In the genomic region with DNA sequence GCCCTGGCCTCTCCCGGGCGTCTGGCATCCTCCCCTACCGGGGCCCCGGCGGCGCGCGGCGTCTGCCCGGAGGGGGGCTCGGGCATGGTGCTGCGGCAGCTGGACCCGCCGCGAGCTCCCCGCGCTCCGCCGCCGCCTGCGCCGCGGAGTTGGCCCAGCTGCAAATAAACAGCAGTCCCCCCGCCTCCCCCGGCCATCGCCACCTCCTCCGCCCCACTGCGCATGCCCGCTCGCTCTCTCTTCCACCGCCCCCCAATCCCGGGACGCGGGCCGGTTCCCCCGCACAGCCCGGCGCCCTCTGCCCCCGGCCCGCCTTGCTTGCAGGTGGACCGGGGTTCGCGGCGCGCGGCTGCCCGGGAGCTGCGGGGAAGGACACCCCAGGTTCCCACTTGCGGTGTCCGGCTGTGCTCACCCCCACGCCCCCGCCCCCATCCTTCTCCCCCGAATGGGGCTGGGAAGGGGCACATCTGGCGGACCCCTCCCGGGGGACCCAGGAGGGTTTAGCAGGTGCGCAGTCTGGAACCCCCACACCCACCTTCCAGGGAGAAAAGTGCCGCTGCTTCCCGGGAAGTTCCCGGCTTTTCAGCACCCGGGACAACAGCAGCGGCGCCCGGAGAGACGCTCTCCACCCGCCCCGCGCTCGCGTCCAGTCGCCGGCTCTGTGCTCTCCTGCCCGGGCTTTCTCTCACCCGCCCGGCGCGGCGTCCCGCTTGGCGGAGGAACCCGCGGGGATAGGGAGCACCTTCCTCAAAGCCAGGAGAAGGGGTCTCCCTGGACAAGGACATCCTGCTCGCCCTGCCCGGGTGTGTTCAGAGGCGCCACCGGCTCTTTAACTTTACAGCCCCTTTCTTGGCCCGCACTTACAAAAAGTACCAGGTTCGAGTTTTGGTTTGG, we compare ENCODE assay signal across 7 cellular contexts. TPM values are rescaled to one million over a fixed set of nuclear protein-coding genes. Genes with fewer than 3 reads are reported as not detected.
DNase-seq lines count a peak whose midpoint lies in the region; ATAC-seq, FAIRE-seq and TF ChIP-seq lines count a peak whose summit lies in the region.

A gene (minus strand): TSS at position 170 of the 894 bp plus-strand sequence. CDS start 191 bp downstream, outside the sequence.

- no peak within 1 kb of the TSS for H3K27ac ChIP-seq in neural progenitor cell

- peaks cover 16% of the 10 kb centered on the region for H3K27me3 ChIP-seq in neural progenitor cell

- peaks cover 36% of the 10 kb centered on the region for H3K27me3 Mint-ChIP-seq in activated CD4-positive, alpha-beta memory T cell treated with anti-CD3 and anti-CD28 coated beads for 36 hours
- no peaks in the 10 kb centered on the region for H3K27me3 Mint-ChIP-seq in neural progenitor cell (ENCODE audit: insufficient read depth, low read depth)

- peak within 1 kb of the TSS; percentile 3 for H3K9ac ChIP-seq in neural progenitor cell

- POLR2A ChIA-PET in activated CD4-positive, alpha-beta memory T cell treated with anti-CD3 and anti-CD28 coated beads for 36 hours (lab: Charles Lee), result no interaction called here

- H3K4me2 ChIP-seq in neural progenitor cell, result peak within 1 kb of the TSS; percentile 75

- no peak within 1 kb of the TSS for H3K27ac Mint-ChIP-seq in activated CD4-positive, alpha-beta memory T cell treated with anti-CD3 and anti-CD28 coated beads for 36 hours
- H3K27ac Mint-ChIP-seq in neural progenitor cell, result peak within 1 kb of the TSS; percentile 33

- in situ Hi-C loops in GM13977 (cut with MboI; ENCODE audit: low pct_unique_long_range_greater_than_20kb, low sequenced_read_pairs, unreplicated experiment), result no loop called here

- no peak for FAIRE-seq in frontal cortex (lab: Jason Lieb, UNC)

- H3K4me1 Mint-ChIP-seq in activated CD4-positive, alpha-beta memory T cell treated with anti-CD3 and anti-CD28 coated beads for 36 hours (ENCODE audit: low read depth), result peaks cover 7% of the 10 kb centered on the region
- H3K4me1 Mint-ChIP-seq in neural progenitor cell, result peaks cover 22% of the 10 kb centered on the region

- no peaks in the 10 kb centered on the region for H3K36me3 Mint-ChIP-seq in activated CD4-positive, alpha-beta memory T cell treated with anti-CD3 and anti-CD28 coated beads for 36 hours
- H3K36me3 Mint-ChIP-seq in neural progenitor cell, result peaks cover 8% of the 10 kb centered on the region

- peaks cover 38% of the 10 kb centered on the region for H3K79me2 ChIP-seq in neural progenitor cell (ENCODE audit: low read depth)

- DNase-seq in GM13977 (ENCODE audit: low spot score), result peak; percentile 55
- DNase-seq in HS-27A (ENCODE audit: low read depth), result peak; percentile 35
- DNase-seq in activated CD4-positive, alpha-beta memory T cell treated with anti-CD3 and anti-CD28 coated beads for 36 hours, result peak; percentile 11
- peak; percentile 79 to 80 for DNase-seq in frontal cortex (ENCODE audit: low spot score in 2 of 2)
- DNase-seq in neural progenitor cell (ENCODE audit: low spot score), result peak; percentile 92
- DNase-seq in effector CD4-positive, alpha-beta T cell, result no peak

- peak within 1 kb of the TSS; percentile 91 for H2AFZ ChIP-seq in neural progenitor cell (replicated peaks)

- peaks cover 16% of the 10 kb centered on the region for H3K4me1 ChIP-seq in neural progenitor cell

- no peaks in the 10 kb centered on the region for H3K9me3 Mint-ChIP-seq in activated CD4-positive, alpha-beta memory T cell treated with anti-CD3 and anti-CD28 coated beads for 36 hours
- H3K9me3 Mint-ChIP-seq in neural progenitor cell, result peaks cover 16% of the 10 kb centered on the region

- peaks cover 17% of the 10 kb centered on the region for H4K20me1 ChIP-seq in neural progenitor cell (ENCODE audit: low read depth)

- ATAC-seq in HG03139 (IDR thresholded peaks at IDR 0.05; ENCODE audit: unreplicated experiment), result no peak

- H3K4me3 ChIP-seq in neural progenitor cell, result peak within 1 kb of the TSS; percentile 82

- H3K4me3 Mint-ChIP-seq in activated CD4-positive, alpha-beta memory T cell treated with anti-CD3 and anti-CD28 coated beads for 36 hours, result no peak within 1 kb of the TSS
- peak within 1 kb of the TSS; percentile 94 for H3K4me3 Mint-ChIP-seq in neural progenitor cell

- CTCF ChIA-PET in activated CD4-positive, alpha-beta memory T cell treated with anti-CD3 and anti-CD28 coated beads for 36 hours (lab: Charles Lee), result no interaction called here

- intact Hi-C loops in activated CD4-positive, alpha-beta memory T cell treated with anti-CD3 and anti-CD28 coated beads for 36 hours (cut with micrococcal nuclease), result no loop called here

- peaks cover 6% of the 10 kb centered on the region for H3K9me3 ChIP-seq in neural progenitor cell (ENCODE audit: low read depth)

- no peaks in the 10 kb centered on the region for H3F3A ChIP-seq in neural progenitor cell (ENCODE audit: low read depth)

- TF ChIP-seq CTCF in GM13977 (IDR thresholded peaks at IDR 0.05; ENCODE audit: extremely low read depth, insufficient read depth, missing control alignments), result no peak
- TF ChIP-seq CTCF in neural progenitor cell (IDR thresholded peaks at IDR 0.05), result no peak

- H3K36me3 ChIP-seq in neural progenitor cell, result peaks cover 10% of the 10 kb centered on the region

RNA-seq across cellular contexts. Expression of the gene that starts here (rescaled TPM):
- total RNA-seq in activated CD4-positive, alpha-beta memory T cell treated with anti-CD3 and anti-CD28 coated beads for 36 hours, result under 1 TPM; 0.15 to 0.17 TPM
- total RNA-seq in frontal cortex (17.1 TPM), neural progenitor cell (ENCODE audit: low replicate concordance) (16.1 and 19.3 TPM in 2 replicates)

Comparison
In these comparisons a context has a peak if more than half of its experiments do, and no peak if none do; other contexts are left out.
1. RNA of the gene that starts here (total RNA-seq): 17.1 TPM in frontal cortex (single experiment) and 16.1 to 19.3 TPM in neural progenitor cell; 0.15 to 0.17 TPM in activated CD4-positive, alpha-beta memory T cell treated with anti-CD3 and anti-CD28 coated beads for 36 hours; every median in the first group is over 10 times any median in the second.
2. Peak in DNase-seq in activated CD4-positive, alpha-beta memory T cell treated with anti-CD3 and anti-CD28 coated beads for 36 hours; RNA of the gene not detected or under 1 TPM.